Comparison of ENCODE assay signal across 16 cellular contexts in the genomic region with DNA sequence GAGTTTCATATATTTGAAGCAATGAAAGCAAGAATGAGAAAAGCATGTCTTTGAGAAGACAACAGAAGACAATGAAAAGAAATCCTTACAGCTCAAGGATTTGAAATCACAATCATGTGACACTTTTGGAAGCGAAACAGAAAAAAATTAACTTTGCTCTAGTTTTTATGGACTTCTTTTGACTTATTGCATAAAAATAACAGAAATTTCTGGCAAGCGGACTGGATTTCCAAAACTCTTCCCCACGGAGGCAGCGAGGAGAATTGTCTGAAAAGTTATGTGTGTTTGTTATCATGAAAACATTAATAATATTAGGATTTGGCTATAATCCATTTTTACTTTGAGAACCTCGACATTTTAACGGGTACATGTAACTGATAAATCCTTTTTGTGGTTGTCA.
"Had no signal": no experiment of that assay in that cellular context is flagged by ENCODE, and none has a peak within 500 bp of the region (broad histone marks: within the 10 kb centered on the region; RNA-seq: fewer than 3 reads in every experiment).

No MANE protein-coding gene starts in this region.

- H3K27me3 ChIP-seq: breast epithelium, pancreas had no signal

- ATAC-seq: activated CD4-positive, CD25-positive, alpha-beta regulatory T cell treated with anti-CD3 and anti-CD28 coated beads, Interleukin-2, amount 50 U/mL, for 24 hours; effector memory CD8-positive, alpha-beta T cell; stimulated activated naive B cell treated with anti-CD40 and anti-IgM and Interleukin-4, amounts not matched to agents 10 μg/mL and 1 μg/mL and 100 μg/mL, for 72 hours had no signal

- DNase-seq: activated CD4-positive, alpha-beta T cell treated with anti-CD3 and anti-CD28 coated beads, Interleukin-2, amount 50 U/mL, for 1 hour; activated CD8-positive, alpha-beta memory T cell treated with anti-CD3 and anti-CD28 coated beads for 24 hours; activated naive CD8-positive, alpha-beta T cell treated with anti-CD3 and anti-CD28 coated beads for 36 hours; anterior cingulate cortex; dermis blood vessel endothelial cell; effector memory CD8-positive, alpha-beta T cell; immature natural killer cell; left cardiac atrium; midbrain; pancreas; stimulated activated CD4-positive, alpha-beta T cell treated with anti-CD3 and anti-CD28 coated beads, Interleukin-2, amount 100 ng/mL, for 48 hours; stimulated activated naive B cell treated with anti-CD40 and anti-IgM and Interleukin-4, amounts not matched to agents 10 μg/mL and 1 μg/mL and 100 μg/mL, for 72 hours; substantia nigra had no signal

- H3K4me1 ChIP-seq: breast epithelium had no signal

- H3K27ac ChIP-seq: pancreas had no signal

- H3K4me3 ChIP-seq: breast epithelium, lung, pancreas had no signal

- H3K9me3 ChIP-seq: breast epithelium, pancreas had no signal

- H3K36me3 ChIP-seq: breast epithelium, pancreas had no signal
